In genomic region chr10:101671453-101671852, GRCh38 we compare ENCODE assay signal across 15 cellular contexts. TPM values are rescaled to one million over a fixed set of nuclear protein-coding genes. Genes with fewer than 3 reads are reported as not detected.
DNase-seq lines count a peak whose midpoint lies in the region; ATAC-seq, FAIRE-seq and TF ChIP-seq lines count a peak whose summit lies in the region.
"Had no signal": no experiment of that assay in that cellular context is flagged by ENCODE, and none has a peak within 500 bp of the region (broad histone marks: within the 10 kb centered on the region; RNA-seq: fewer than 3 reads in every experiment).

No MANE protein-coding gene starts in this region.

- POLR2A ChIA-PET in OCI-LY7 (lab: Charles Lee) = interaction anchor here (0.6 kb wide), 1 partner anchor 19 kb away, joined by 3 read pairs; no protein-coding TSS in a partner anchor
- POLR2A ChIA-PET in naive thymus-derived CD8-positive, alpha-beta T cell (lab: Charles Lee) = no interaction called here

- H3K27me3 Mint-ChIP-seq in naive thymus-derived CD8-positive, alpha-beta T cell = no peaks in the 10 kb centered on the region
- H3K27me3 Mint-ChIP-seq: activated naive CD4-positive, alpha-beta T cell treated with anti-CD3 and anti-CD28 coated beads, Interleukin-2, amount 10 ng/mL, durations not matched to agents 7 days and 5 days had no signal

- H2AFZ ChIP-seq in OCI-LY7 (ENCODE audit: low read length) = no peak overlapping the region

- peak; percentile 75 for FAIRE-seq in GM12891 (lab: Jason Lieb, UNC)

- DNase-seq in GM12891 (ENCODE audit: insufficient read length, low spot score) (no peak), OCI-LY7 (ENCODE audit: low spot score) (peak; percentile 41), DMS153 treated with DMSO at 0.1 percent for 48 hours (lab: John Stamatoyannopoulos, UW; ENCODE audit: unreplicated experiment) (no peak)
- DNase-seq in naive thymus-derived CD8-positive, alpha-beta T cell = no peak
- DNase-seq in stimulated activated CD4-positive, alpha-beta T cell treated with anti-CD3 and anti-CD28 coated beads, Interleukin-4, amount 100 ng/mL, for 24 hours = no peak
- DNase-seq: activated naive CD4-positive, alpha-beta T cell treated with anti-CD3 and anti-CD28 coated beads, Interleukin-2, amount 10 ng/mL, durations not matched to agents 7 days and 5 days; BE2C; brain microvascular endothelial cell; DMS53; MM.1S; right lobe of liver had no signal

- BruUV-seq in OCI-LY7 (replicated peaks; lab: Mats Ljungman, UMichigan) = no TSS peak

- no peak overlapping the region for H3K4me2 ChIP-seq in OCI-LY7 (ENCODE audit: low read length)

- peak overlapping the region in 3 of 10 donors; percentile 16 to 64 (median 22) for H3K27ac Mint-ChIP-seq in naive thymus-derived CD8-positive, alpha-beta T cell
- H3K27ac Mint-ChIP-seq: activated naive CD4-positive, alpha-beta T cell treated with anti-CD3 and anti-CD28 coated beads, Interleukin-2, amount 10 ng/mL, durations not matched to agents 7 days and 5 days had no signal

- no peaks in the 10 kb centered on the region for H3K79me2 ChIP-seq in OCI-LY7 (ENCODE audit: insufficient read depth, low read depth, low read length)

- no peak for TF ChIP-seq CTCF in OCI-LY7 (conservative IDR thresholded peaks at IDR 0.05; ENCODE audit: low read length)

- no peaks in the 10 kb centered on the region for H4K20me1 ChIP-seq in OCI-LY7 (ENCODE audit: insufficient read depth, low read length)

- TF ChIP-seq POLR2A in GM12891 (IDR thresholded peaks at IDR 0.05; ENCODE audit: low read depth, low read length) = no peak

- peaks cover 83% of the 10 kb centered on the region for H3K36me3 ChIP-seq in OCI-LY7 (ENCODE audit: insufficient read depth, low read length)
- H3K36me3 ChIP-seq: brain microvascular endothelial cell had no signal

- intact Hi-C loops in OCI-LY7 (cut with micrococcal nuclease; ENCODE audit: unreplicated experiment) = no loop called here

- ATAC-seq in GM18909 (IDR thresholded peaks at IDR 0.05; ENCODE audit: poor library complexity, unreplicated experiment) (peak; percentile 59), HG02610 (IDR thresholded peaks at IDR 0.05; ENCODE audit: unreplicated experiment) (peak; percentile 78), HG02642 (IDR thresholded peaks at IDR 0.05; ENCODE audit: poor library complexity, unreplicated experiment) (no peak)
- ATAC-seq in naive thymus-derived CD8-positive, alpha-beta T cell = no peak
- ATAC-seq: right lobe of liver had no signal

- no peaks in the 10 kb centered on the region for H3K9me2 ChIP-seq in OCI-LY7 (ENCODE audit: insufficient read depth, low read length)

- H3K9me3 Mint-ChIP-seq in naive thymus-derived CD8-positive, alpha-beta T cell = peaks cover 0 to 4% (median 0%) of the 10 kb centered on the region in 9 donors

- no peak overlapping the region for H3K27ac ChIP-seq in OCI-LY7 (ENCODE audit: low read depth, low read length, poor library complexity, severe bottlenecking)
- H3K27ac ChIP-seq: brain microvascular endothelial cell, right lobe of liver, SJSA1 had no signal

- H3K36me3 Mint-ChIP-seq in naive thymus-derived CD8-positive, alpha-beta T cell = peaks cover 12 to 91% (median 36%) of the 10 kb centered on the region in 3 donors

- H3K4me1 Mint-ChIP-seq in naive thymus-derived CD8-positive, alpha-beta T cell = peaks cover 8 to 24% (median 20%) of the 10 kb centered on the region in 4 donors

- H3K4me3 Mint-ChIP-seq in naive thymus-derived CD8-positive, alpha-beta T cell = no peak overlapping the region
- H3K4me3 Mint-ChIP-seq: activated naive CD4-positive, alpha-beta T cell treated with anti-CD3 and anti-CD28 coated beads, Interleukin-2, amount 10 ng/mL, durations not matched to agents 7 days and 5 days had no signal

- H3K9me3 ChIP-seq in OCI-LY7 (ENCODE audit: low read length) = no peaks in the 10 kb centered on the region
- H3K9me3 ChIP-seq: BE2C, right lobe of liver, SJSA1 had no signal

- no peak overlapping the region for H3K4me3 ChIP-seq in OCI-LY7 (ENCODE audit: low read depth, low read length, poor library complexity, severe bottlenecking)
- H3K4me3 ChIP-seq: right lobe of liver, SJSA1 had no signal

- CTCF ChIA-PET in OCI-LY7 (lab: Charles Lee; ENCODE audit: unreplicated experiment) = no interaction called here

- H3K4me1 ChIP-seq in OCI-LY7 (ENCODE audit: insufficient read depth, low read length, poor library complexity, severe bottlenecking) = peaks cover 14% of the 10 kb centered on the region
- H3K4me1 ChIP-seq: BE2C, right lobe of liver had no signal

TF ChIP-seq in GM12891, 5 proteins besides CTCF, POLR2A, EP300 and RAD21:
- 0 out of 2 replicates have a peak, but pooled peaks have one; percentile 9 for TF ChIP-seq SPI1 (IDR thresholded peaks at IDR 0.05; ENCODE audit: low read depth, low read length)
- TF ChIP-seq POU2F2 (IDR thresholded peaks at IDR 0.05; ENCODE audit: low read depth, low read length) = no peak

RNA-seq across cellular contexts. Expression of gene FBXW4, which starts 23.5 kb away (rescaled TPM):
- polyA plus RNA-seq in GM12891 (2012; ENCODE audit: low read depth, missing spikeins) = 27.4 TPM
- total RNA-seq in OCI-LY7 (2014; rRNA removed; shearing (Covaris generic)) = 43.1 and 50.3 TPM in 2 replicates
- total RNA-seq in OCI-LY7 (2022) = 54.2 and 60.9 TPM in 2 replicates
- total RNA-seq in naive thymus-derived CD8-positive, alpha-beta T cell = 100 to 1,000 TPM in 1 of 2 experiments, 10 to 100 TPM in 1; 91.2 to 106 TPM
- polyA plus RNA-seq in naive thymus-derived CD8-positive, alpha-beta T cell = 10 to 100 TPM in 1 of 3 donors, 1 to 10 TPM in 2; 6.1 to 13.1 (median 6.5) TPM

Comparison
In these comparisons a context has a peak if more than half of its experiments do, and no peak if none do; other contexts are left out.
1. ATAC-seq: peak in GM18909 (single experiment) and HG02610 (single experiment); none in HG02642 (single experiment) and naive thymus-derived CD8-positive, alpha-beta T cell (0 of 2).